ENCODE assay signal across 1 cellular context in the genomic region with DNA sequence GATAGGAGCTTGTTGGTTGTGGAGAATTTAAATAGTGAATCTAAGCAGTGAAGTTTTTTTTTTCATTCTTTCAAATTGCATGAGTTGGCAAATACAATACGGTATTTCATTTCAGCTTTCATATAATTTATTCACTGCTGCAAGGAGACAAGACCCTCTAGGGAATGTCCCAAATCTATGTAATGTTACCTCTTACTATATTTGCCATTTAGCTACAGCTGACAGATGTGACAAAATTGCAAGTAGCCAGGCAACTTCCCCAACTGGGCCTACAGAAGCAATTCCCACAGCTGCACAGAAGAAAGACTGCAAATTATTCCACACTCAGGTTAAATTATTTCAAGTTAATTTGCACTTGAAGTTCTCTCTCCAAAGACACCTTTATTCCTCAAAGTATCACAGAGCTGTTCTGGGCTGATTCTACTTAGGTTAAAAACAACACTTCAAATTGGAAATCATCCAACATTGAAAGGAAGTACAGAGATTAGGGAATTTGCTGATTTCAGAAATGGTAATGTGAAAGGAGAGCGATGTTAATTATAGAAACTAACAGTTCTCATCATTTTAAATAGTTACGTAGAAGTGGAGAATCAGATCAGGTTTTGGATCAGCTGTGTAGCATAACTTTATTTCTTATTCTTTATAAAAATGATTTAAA.
TF ChIP-seq lines count a peak whose summit lies in the region.

No MANE protein-coding gene starts in this region.

TF ChIP-seq in A549, 52 proteins besides CTCF, POLR2A, EP300 and RAD21 (continued from another document):
- TF ChIP-seq ESRRA (IDR thresholded peaks at IDR 0.05; ENCODE audit: borderline replicate concordance, low read length) (no peak), CHD2 (IDR thresholded peaks at IDR 0.05; ENCODE audit: low read length, partially characterized antibody) (no peak), RARB (CRISPR knock-in tag; IDR thresholded peaks at IDR 0.05) (no peak), JUNB (IDR thresholded peaks at IDR 0.05) (no peak), KDM1A (IDR thresholded peaks at IDR 0.05; ENCODE audit: low read depth) (no peak), EHMT2 (IDR thresholded peaks at IDR 0.05; ENCODE audit: low read depth) (no peak)
- TF ChIP-seq, protein P1, sequence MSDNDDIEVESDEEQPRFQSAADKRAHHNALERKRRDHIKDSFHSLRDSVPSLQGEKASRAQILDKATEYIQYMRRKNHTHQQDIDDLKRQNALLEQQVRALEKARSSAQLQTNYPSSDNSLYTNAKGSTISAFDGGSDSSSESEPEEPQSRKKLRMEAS (IDR thresholded peaks at IDR 0.05), result no peak
- TF ChIP-seq, protein P2, sequence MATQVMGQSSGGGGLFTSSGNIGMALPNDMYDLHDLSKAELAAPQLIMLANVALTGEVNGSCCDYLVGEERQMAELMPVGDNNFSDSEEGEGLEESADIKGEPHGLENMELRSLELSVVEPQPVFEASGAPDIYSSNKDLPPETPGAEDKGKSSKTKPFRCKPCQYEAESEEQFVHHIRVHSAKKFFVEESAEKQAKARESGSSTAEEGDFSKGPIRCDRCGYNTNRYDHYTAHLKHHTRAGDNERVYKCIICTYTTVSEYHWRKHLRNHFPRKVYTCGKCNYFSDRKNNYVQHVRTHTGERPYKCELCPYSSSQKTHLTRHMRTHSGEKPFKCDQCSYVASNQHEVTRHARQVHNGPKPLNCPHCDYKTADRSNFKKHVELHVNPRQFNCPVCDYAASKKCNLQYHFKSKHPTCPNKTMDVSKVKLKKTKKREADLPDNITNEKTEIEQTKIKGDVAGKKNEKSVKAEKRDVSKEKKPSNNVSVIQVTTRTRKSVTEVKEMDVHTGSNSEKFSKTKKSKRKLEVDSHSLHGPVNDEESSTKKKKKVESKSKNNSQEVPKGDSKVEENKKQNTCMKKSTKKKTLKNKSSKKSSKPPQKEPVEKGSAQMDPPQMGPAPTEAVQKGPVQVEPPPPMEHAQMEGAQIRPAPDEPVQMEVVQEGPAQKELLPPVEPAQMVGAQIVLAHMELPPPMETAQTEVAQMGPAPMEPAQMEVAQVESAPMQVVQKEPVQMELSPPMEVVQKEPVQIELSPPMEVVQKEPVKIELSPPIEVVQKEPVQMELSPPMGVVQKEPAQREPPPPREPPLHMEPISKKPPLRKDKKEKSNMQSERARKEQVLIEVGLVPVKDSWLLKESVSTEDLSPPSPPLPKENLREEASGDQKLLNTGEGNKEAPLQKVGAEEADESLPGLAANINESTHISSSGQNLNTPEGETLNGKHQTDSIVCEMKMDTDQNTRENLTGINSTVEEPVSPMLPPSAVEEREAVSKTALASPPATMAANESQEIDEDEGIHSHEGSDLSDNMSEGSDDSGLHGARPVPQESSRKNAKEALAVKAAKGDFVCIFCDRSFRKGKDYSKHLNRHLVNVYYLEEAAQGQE (IDR thresholded peaks at IDR 0.05), result no peak
